Comparison of ENCODE assay signal across 9 cellular contexts in genomic region chr2:85525029-85525428, GRCh38. TPM values are rescaled to one million over a fixed set of nuclear protein-coding genes. Genes with fewer than 3 reads are reported as not detected.
A peak's percentile ranks its signal among the peaks of the same experiment; 100 is the strongest.
DNase-seq lines count a peak whose midpoint lies in the region; ATAC-seq and TF ChIP-seq lines count a peak whose summit lies in the region.
"Had no signal": no experiment of that assay in that cellular context is flagged by ENCODE, and none has a peak within 500 bp of the region (broad histone marks: within the 10 kb centered on the region; RNA-seq: fewer than 3 reads in every experiment).

No MANE protein-coding gene starts in this region.

- TF ChIP-seq POLR2A in gastroesophageal sphincter (IDR thresholded peaks at IDR 0.05): no peak

- intact Hi-C loops in PC-3 (cut with micrococcal nuclease): no loop called here

- 0 out of 2 replicates have a peak, but pooled peaks cover 5% of the 10 kb centered on the region for H3K4me1 ChIP-seq in PC-3 (ENCODE audit: insufficient read depth, low read length)
- H3K4me1 ChIP-seq in gastroesophageal sphincter: peaks cover 2 to 24% (median 15%) of the 10 kb centered on the region in 3 donors
- peaks cover 21% of the 10 kb centered on the region for H3K4me1 ChIP-seq in stomach smooth muscle (ENCODE audit: control insufficient read depth, insufficient read depth, low read length)

- H3K27ac ChIP-seq in PC-3 (ENCODE audit: low read length) (no peak overlapping the region), gastroesophageal sphincter (peak overlapping the region in 3 of 4 donors; percentile 55 to 78 (median 76)), stomach smooth muscle (ENCODE audit: low read length) (peak overlapping the region; percentile 76)

- H3K9me3 ChIP-seq in PC-3 (ENCODE audit: low read length): no peaks in the 10 kb centered on the region
- no peaks in the 10 kb centered on the region for H3K9me3 ChIP-seq in gastroesophageal sphincter
- H3K9me3 ChIP-seq in stomach smooth muscle (ENCODE audit: control insufficient read depth in 2 of 2, low read length in 2 of 2): no peaks in the 10 kb centered on the region

- H3K79me2 ChIP-seq in PC-3 (ENCODE audit: low read length): no peaks in the 10 kb centered on the region

- no peaks in the 10 kb centered on the region for H4K20me1 ChIP-seq in PC-3 (ENCODE audit: low read length)

- TF ChIP-seq EP300 in gastroesophageal sphincter (IDR thresholded peaks at IDR 0.05): no peak

- no peaks in the 10 kb centered on the region; the same call in 1 of the 2 replicates for H3K9me2 ChIP-seq in PC-3 (replicated peaks; ENCODE audit: low read length)

- H3F3A ChIP-seq in PC-3 (ENCODE audit: low read length, unreplicated experiment): no peaks in the 10 kb centered on the region

- no peak overlapping the region for H3K4me2 ChIP-seq in PC-3 (ENCODE audit: low read length)

- H3K27me3 ChIP-seq in PC-3 (ENCODE audit: low read length) (no peaks in the 10 kb centered on the region), gastroesophageal sphincter (no peaks in the 10 kb centered on the region), stomach smooth muscle (ENCODE audit: control insufficient read depth in 1 of 2, insufficient read depth in 2 of 2, low read length in 2 of 2) (no peaks in the 10 kb centered on the region)

- TF ChIP-seq CTCF in PC-3 (conservative IDR thresholded peaks at IDR 0.05; ENCODE audit: low read depth, low read length) (no peak), gastroesophageal sphincter (IDR thresholded peaks at IDR 0.05) (no peak)

- ATAC-seq in PC-3 (no peak), gastroesophageal sphincter (no peak), GM21717 (IDR thresholded peaks at IDR 0.05; ENCODE audit: unreplicated experiment) (no peak)

- H3K4me3 ChIP-seq in PC-3 (ENCODE audit: low read length) (no peak overlapping the region), gastroesophageal sphincter (no peak overlapping the region), stomach smooth muscle (ENCODE audit: low read length in 2 of 2) (no peak overlapping the region)

- 0 out of 2 replicates have a peak overlapping the region, but pooled peaks have one; percentile 19 for H2AFZ ChIP-seq in PC-3 (ENCODE audit: low read length)

- no peak overlapping the region for H3K9ac ChIP-seq in PC-3 (ENCODE audit: low read length)
- peak overlapping the region in 1 of 2 donors; percentile 31 for H3K9ac ChIP-seq in stomach smooth muscle (ENCODE audit: low read length in 2 of 2)

- CTCF ChIA-PET in PC-3 (lab: Charles Lee): no interaction called here

- POLR2A ChIA-PET in PC-3 (lab: Charles Lee; ENCODE audit: unreplicated experiment): no interaction called here

- H3K36me3 ChIP-seq in PC-3 (ENCODE audit: low read depth, low read length) (no peaks in the 10 kb centered on the region), gastroesophageal sphincter (no peaks in the 10 kb centered on the region), stomach smooth muscle (ENCODE audit: control insufficient read depth in 2 of 2, insufficient read depth in 2 of 2, low read length in 2 of 2) (no peaks in the 10 kb centered on the region)

- DNase-seq in PC-3 (no peak), cortex of kidney (lab: John Stamatoyannopoulos, UW) (no peak), GOT3 (lab: John Stamatoyannopoulos, UW) (no peak)
- DNase-seq: activated naive CD4-positive, alpha-beta T cell treated with anti-CD3 and anti-CD28 coated beads, Interleukin-2, amount 50 U/mL, for 16 hours; CD8-positive, alpha-beta memory T cell; NCI-H1105 had no signal

- WGBS in gastroesophageal sphincter (ENCODE audit: low coverage in 1 of 2), 2 donors: 32 to 51% methylated on average over 4 of the region's 5 CpGs

- no TSS peak for BruUV-seq in PC-3 (replicated peaks; lab: Mats Ljungman, UMichigan)

RNA-seq across cellular contexts. Expression of gene MAT2A, which starts 13.9 kb away (rescaled TPM):
- 304 and 309 TPM in 2 replicates for total RNA-seq in PC-3 (2014; rRNA removed)
- 100 to 1,000 TPM in 2 of 4 donors, 10 to 100 TPM in 2; 68.5 to 295 (median 130) TPM for total RNA-seq in gastroesophageal sphincter

RNA-seq across cellular contexts. Expression of gene GGCX, which starts 36.3 kb away (rescaled TPM):
- total RNA-seq in PC-3 (2014; rRNA removed) (34.8 and 46.7 TPM in 2 replicates), gastroesophageal sphincter (10 to 100 TPM; 16.2 to 29.3 (median 24.3) TPM)

RNA-seq across cellular contexts. Expression of gene VAMP8, which starts 52.4 kb away (rescaled TPM):
- total RNA-seq in PC-3 (2014; rRNA removed) (141 and 142 TPM in 2 replicates), gastroesophageal sphincter (10 to 100 TPM in 2 of 4 donors, 1 to 10 TPM in 1, not detected in 1; 4.9 to 30.5 (median 13.6) TPM)

RNA-seq across cellular contexts. Expression of gene VAMP5, which starts 59.2 kb away (rescaled TPM):
- 0.40 TPM in 1 of 2 replicates, not detected in the other for total RNA-seq in PC-3 (2014; rRNA removed)
- total RNA-seq in gastroesophageal sphincter: 10 to 100 TPM; 37.6 to 56.5 (median 51.2) TPM
